In genomic region chr3:136931587-136931986, GRCh38 we compare ENCODE assay signal across 15 cellular contexts. TPM values are rescaled to one million over a fixed set of nuclear protein-coding genes. Genes with fewer than 3 reads are reported as not detected.
DNase-seq lines count a peak whose midpoint lies in the region; ATAC-seq, FAIRE-seq and TF ChIP-seq lines count a peak whose summit lies in the region.
"Had no signal": no experiment of that assay in that cellular context is flagged by ENCODE, and none has a peak within 500 bp of the region (broad histone marks: within the 10 kb centered on the region; RNA-seq: fewer than 3 reads in every experiment).

No MANE protein-coding gene starts in this region.

- POLR2A ChIA-PET in A549 (lab: Yijun Ruan, JAX) = interaction anchor here (1.8 kb wide), 1 partner anchor 179 kb away, joined by 7 read pairs; the partner anchor contains the start of gene STAG1
- POLR2A ChIA-PET in naive thymus-derived CD4-positive, alpha-beta T cell (lab: Charles Lee) = no interaction called here

- 45% methylated on average over 3 of the region's 3 CpGs for WGBS in A549 (ENCODE audit: missing lambda C conversion rate)

- TF ChIP-seq RAD21 in A549 (conservative IDR thresholded peaks at IDR 0.05 in 1 of 2, IDR thresholded peaks at IDR 0.05 in 1 of 2) = no peak

- H3K9me3 ChIP-seq in A549 (no peaks in the 10 kb centered on the region), DOHH2 (ENCODE audit: control insufficient read depth, insufficient read depth, low read length) (peaks cover 1% of the 10 kb centered on the region; the same call in 1 of the 2 replicates)
- no peaks in the 10 kb centered on the region for H3K9me3 ChIP-seq in naive thymus-derived CD4-positive, alpha-beta T cell (ENCODE audit: control insufficient read depth in 2 of 3, low read length in 3 of 3)
- H3K9me3 ChIP-seq: neutrophil, SJSA1, testis had no signal

- H3K27me3 Mint-ChIP-seq in dendritic cell treated with granulocyte-macrophage colony-stimulating factor and Interleukin-4, amounts not matched to agents 40 ng/mL and 50 ng/mL, for 4 days = no peaks in the 10 kb centered on the region
- no peaks in the 10 kb centered on the region for H3K27me3 Mint-ChIP-seq in naive thymus-derived CD4-positive, alpha-beta T cell

- intact Hi-C loops in dendritic cell treated with granulocyte-macrophage colony-stimulating factor and Interleukin-4, amounts not matched to agents 40 ng/mL and 50 ng/mL, for 4 days (cut with micrococcal nuclease) = loop anchor here (5.0 to 10.0 kb wide), 4 partner anchors 47 to 737 kb away; partner anchors contain the start of gene MSL2
- intact Hi-C loops in naive thymus-derived CD4-positive, alpha-beta T cell (cut with micrococcal nuclease) = no loop called here

- peaks cover 26% of the 10 kb centered on the region for H3K36me3 ChIP-seq in DOHH2 (ENCODE audit: control insufficient read depth, low read length)
- peaks cover 0 to 4% (median 3%) of the 10 kb centered on the region in 3 experiments for H3K36me3 ChIP-seq in naive thymus-derived CD4-positive, alpha-beta T cell (ENCODE audit: control insufficient read depth in 2 of 3, insufficient read depth in 3 of 3, low read length in 3 of 3)

- H4K20me1 ChIP-seq in DOHH2 (ENCODE audit: control insufficient read depth, insufficient read depth, low read depth, low read length) = no peaks in the 10 kb centered on the region

- peak overlapping the region; percentile 77 for H3K4me3 Mint-ChIP-seq in dendritic cell treated with granulocyte-macrophage colony-stimulating factor and Interleukin-4, amounts not matched to agents 40 ng/mL and 50 ng/mL, for 4 days
- H3K4me3 Mint-ChIP-seq in naive thymus-derived CD4-positive, alpha-beta T cell = peak overlapping the region in 2 of 10 donors; percentile 0 to 12

- no peak for TF ChIP-seq EP300 in A549 (IDR thresholded peaks at IDR 0.05)

- no peak for FAIRE-seq in A549 (lab: Jason Lieb, UNC)
- FAIRE-seq: HTR-8/SVneo had no signal

- H3K27me3 ChIP-seq in DOHH2 (ENCODE audit: control insufficient read depth, low read length) = no peaks in the 10 kb centered on the region
- no peaks in the 10 kb centered on the region for H3K27me3 ChIP-seq in naive thymus-derived CD4-positive, alpha-beta T cell (ENCODE audit: control insufficient read depth in 2 of 2, insufficient read depth in 2 of 2, low read length in 2 of 2)
- H3K27me3 ChIP-seq: neutrophil, SJSA1, testis had no signal

- H3K4me1 Mint-ChIP-seq in dendritic cell treated with granulocyte-macrophage colony-stimulating factor and Interleukin-4, amounts not matched to agents 40 ng/mL and 50 ng/mL, for 4 days (ENCODE audit: low read depth) = peaks cover 42% of the 10 kb centered on the region
- H3K4me1 Mint-ChIP-seq in naive thymus-derived CD4-positive, alpha-beta T cell = peaks cover 27 to 81% (median 74%) of the 10 kb centered on the region in 7 donors

- H3K4me2 ChIP-seq in A549 (peak overlapping the region; percentile 76), DOHH2 (ENCODE audit: low read length) (peak overlapping the region; percentile 25)

- no peaks in the 10 kb centered on the region for H3K9me3 Mint-ChIP-seq in dendritic cell treated with granulocyte-macrophage colony-stimulating factor and Interleukin-4, amounts not matched to agents 40 ng/mL and 50 ng/mL, for 4 days
- H3K9me3 Mint-ChIP-seq in naive thymus-derived CD4-positive, alpha-beta T cell = peaks cover 0 to 3% (median 0%) of the 10 kb centered on the region in 11 donors

- H3F3A ChIP-seq in DOHH2 (ENCODE audit: control insufficient read depth, insufficient read depth) = peaks cover 10% of the 10 kb centered on the region

- H3K27ac Mint-ChIP-seq in dendritic cell treated with granulocyte-macrophage colony-stimulating factor and Interleukin-4, amounts not matched to agents 40 ng/mL and 50 ng/mL, for 4 days = peak overlapping the region; percentile 87
- peak overlapping the region in 7 of 9 donors; percentile 22 to 59 (median 29) for H3K27ac Mint-ChIP-seq in naive thymus-derived CD4-positive, alpha-beta T cell

- peaks cover 44% of the 10 kb centered on the region for H3K79me2 ChIP-seq in DOHH2 (ENCODE audit: control insufficient read depth, low read length)

- no peak for TF ChIP-seq POLR2A in A549 (IDR thresholded peaks at IDR 0.05; ENCODE audit: low read length)

- H3K36me3 Mint-ChIP-seq in dendritic cell treated with granulocyte-macrophage colony-stimulating factor and Interleukin-4, amounts not matched to agents 40 ng/mL and 50 ng/mL, for 4 days (ENCODE audit: low read depth) = peaks cover 52% of the 10 kb centered on the region
- peaks cover 18 to 59% (median 57%) of the 10 kb centered on the region in 5 donors for H3K36me3 Mint-ChIP-seq in naive thymus-derived CD4-positive, alpha-beta T cell

- DNase-seq in A549 (ENCODE audit: low read depth in 1 of 2, low spot score in 1 of 2) (peak in 1 of 2 experiments; percentile 34), NCI-H1048 (lab: John Stamatoyannopoulos, UW) (no peak), glomerular visceral epithelial cell (ENCODE audit: extremely low spot score) (no peak)
- no peak for DNase-seq in naive thymus-derived CD4-positive, alpha-beta T cell
- no peak for DNase-seq in stimulated activated CD4-positive, alpha-beta T cell treated with anti-CD3 and anti-CD28 coated beads, Interleukin-4, amount 100 ng/mL, for 4 hours
- no peak for DNase-seq in effector CD4-positive, alpha-beta T cell
- DNase-seq: activated naive CD4-positive, alpha-beta T cell treated with anti-CD3 and anti-CD28 coated beads, Interleukin-2, amount 50 U/mL, for 16 hours; caudate nucleus; DND-41; testis had no signal

- peak in 1 of 2 experiments; percentile 47; a peak in 3 of 6 replicates for ATAC-seq in A549
- ATAC-seq in naive thymus-derived CD4-positive, alpha-beta T cell = no peak

- H3K4me3 ChIP-seq in A549 (no peak overlapping the region; the same call in 2 of the 3 replicates), DOHH2 (ENCODE audit: low read length) (no peak overlapping the region)
- H3K4me3 ChIP-seq in naive thymus-derived CD4-positive, alpha-beta T cell (ENCODE audit: low read length) = no peak overlapping the region
- H3K4me3 ChIP-seq: SJSA1, testis had no signal

- CTCF ChIA-PET in A549 (lab: Yijun Ruan, JAX) = interaction anchor here (0.6 to 1.5 kb wide), 2 partner anchors 82 to 1777 kb away, joined by 4 read pairs; no protein-coding TSS in a partner anchor
- CTCF ChIA-PET in naive thymus-derived CD4-positive, alpha-beta T cell (lab: Charles Lee) = no interaction called here

- H3K27ac ChIP-seq in A549 (peak overlapping the region; percentile 36 to 80; a peak in 5 of 6 replicates), DOHH2 (ENCODE audit: low read depth, low read length) (no peak overlapping the region)
- H3K27ac ChIP-seq in naive thymus-derived CD4-positive, alpha-beta T cell (ENCODE audit: low read depth, low read length) = no peak overlapping the region
- H3K27ac ChIP-seq: neutrophil, SJSA1, testis had no signal

- H3K4me1 ChIP-seq in A549 = peaks cover 42% of the 10 kb centered on the region
- H3K4me1 ChIP-seq in DOHH2 (ENCODE audit: control insufficient read depth, low read length) = peaks cover 44% of the 10 kb centered on the region
- peaks cover 16 to 18% of the 10 kb centered on the region in 2 donors for H3K4me1 ChIP-seq in naive thymus-derived CD4-positive, alpha-beta T cell (ENCODE audit: control insufficient read depth in 2 of 2, insufficient read depth in 2 of 2, low read length in 2 of 2)

- H3K9me2 ChIP-seq in DOHH2 (replicated peaks; ENCODE audit: control insufficient read depth, low read length) = no peaks in the 10 kb centered on the region

- TF ChIP-seq CTCF in A549 (IDR thresholded peaks at IDR 0.05) (no peak), DOHH2 (IDR thresholded peaks at IDR 0.05; ENCODE audit: low read depth, low read length, poor library complexity, severe bottlenecking) (no peak)

TF ChIP-seq in A549, 52 proteins besides CTCF, POLR2A, EP300 and RAD21:
- TF ChIP-seq ZC3H11A (IDR thresholded peaks at IDR 0.05) (no peak), KDM5A (IDR thresholded peaks at IDR 0.05) (no peak), BCL3 (IDR thresholded peaks at IDR 0.05) (no peak), FOXS1 (CRISPR knock-in tag; IDR thresholded peaks at IDR 0.05) (no peak), HOXB13 (CRISPR knock-in tag; IDR thresholded peaks at IDR 0.05; ENCODE audit: low read depth) (no peak), ZFP36 (IDR thresholded peaks at IDR 0.05; ENCODE audit: borderline replicate concordance, partially characterized antibody) (no peak), SMC3 (IDR thresholded peaks at IDR 0.05) (no peak), RFX5 (IDR thresholded peaks at IDR 0.05) (no peak)

RNA-seq across cellular contexts. Expression of gene IL20RB, which starts 26.2 kb away (rescaled TPM):
- polyA plus RNA-seq in A549 (2011; rRNA removed) = 6.9 and 7.3 TPM in 2 replicates
- 0.58 and 0.63 TPM in 2 replicates for polyA plus RNA-seq in A549 (2012; cell fraction: cytosol; rRNA removed)
- polyA plus RNA-seq in A549 (2012; cell fraction: nucleus; rRNA removed) = 1.3 and 2.1 TPM in 2 replicates
- polyA plus RNA-seq in A549 (2017; fragmentation: RNase III; extraction: RNeasy Plus Mini Kit Qiagen cat#74134 plus additional on column Dnase treatment) = 1.0 to 1.6 TPM (median 1.1 TPM) in 3 replicates
- 5.3 and 7.5 TPM in 2 replicates for polyA minus RNA-seq in A549 (2011; rRNA and poly(A)+ RNA removed)
- 1 to 10 TPM; 1.7 to 3.5 (median 2.4) TPM for total RNA-seq in naive thymus-derived CD4-positive, alpha-beta T cell
- polyA plus RNA-seq in naive thymus-derived CD4-positive, alpha-beta T cell = under 1 TPM in 1 of 2 donors, not detected in 1; 0.33 TPM

Comparison
In these comparisons a context has a peak if more than half of its experiments do, and no peak if none do; other contexts are left out.
1. H3K27ac ChIP-seq: peak in A549 (2 of 2); none in DOHH2 (single experiment) and naive thymus-derived CD4-positive, alpha-beta T cell (single experiment).